28 cellular contexts compared by ENCODE assay signal in the genomic region with DNA sequence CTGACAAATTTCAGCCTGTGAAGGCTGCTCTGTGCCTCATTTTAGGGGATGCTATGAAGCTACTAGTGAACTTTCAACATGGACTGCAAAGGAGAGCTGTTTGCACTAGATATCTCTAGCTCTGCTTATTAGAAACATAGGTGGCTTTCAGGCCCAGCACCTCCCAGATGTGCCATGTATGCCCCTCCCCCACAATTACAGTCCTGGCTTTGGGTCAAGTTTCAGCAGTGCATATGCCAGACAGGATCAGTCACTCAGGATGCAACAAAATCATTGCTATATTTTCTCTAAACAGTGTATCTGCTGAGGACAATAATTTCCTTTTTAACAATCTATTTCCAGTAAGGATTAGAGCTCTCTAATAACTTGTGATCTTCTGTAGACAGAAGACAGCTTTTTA.
A peak's percentile ranks its signal among the peaks of the same experiment; 100 is the strongest.
DNase-seq lines count a peak whose midpoint lies in the region; ATAC-seq and TF ChIP-seq lines count a peak whose summit lies in the region.
"Had no signal": no experiment of that assay in that cellular context is flagged by ENCODE, and none has a peak within 500 bp of the region (broad histone marks: within the 10 kb centered on the region; RNA-seq: fewer than 3 reads in every experiment).

No MANE protein-coding gene starts in this region.

- H3K9me3 Mint-ChIP-seq in MCF 10A (ENCODE audit: unreplicated experiment) (no peaks in the 10 kb centered on the region), glutamatergic neuron (ENCODE audit: unreplicated experiment) (no peaks in the 10 kb centered on the region)
- peaks cover 0 to 6% (median 0%) of the 10 kb centered on the region in 11 donors for H3K9me3 Mint-ChIP-seq in naive thymus-derived CD4-positive, alpha-beta T cell
- H3K9me3 Mint-ChIP-seq: activated CD4-positive, alpha-beta memory T cell treated with anti-CD3 and anti-CD28 coated beads, Interleukin-2, amount 10 ng/mL, durations not matched to agents 7 days and 5 days; activated naive CD4-positive, alpha-beta T cell treated with anti-CD3 and anti-CD28 coated beads for 36 hours; stimulated activated naive CD8-positive, alpha-beta T cell treated with anti-CD3 and anti-CD28 coated beads, Interleukin-15, Interleukin-2, amounts not matched to agents 100 ng/mL and 50 ng/mL, for 24 hours had no signal

- in situ Hi-C loops in mammary epithelial cell (cut with MboI; ENCODE audit: low sequenced_read_pairs in 2 of 2): no loop called here

- dilution Hi-C loops in mammary epithelial cell (cut with HindIII; ENCODE audit: low sequenced_read_pairs): no loop called here

- intact Hi-C loops in MCF 10A (cut with micrococcal nuclease) (no loop called here), mammary epithelial cell (cut with micrococcal nuclease) (no loop called here)
- intact Hi-C loops in naive thymus-derived CD4-positive, alpha-beta T cell (cut with micrococcal nuclease): no loop called here

- no peaks in the 10 kb centered on the region for H3K9me3 ChIP-seq in mammary epithelial cell (replicated peaks; ENCODE audit: insufficient read depth, low read length)
- H3K9me3 ChIP-seq in naive thymus-derived CD4-positive, alpha-beta T cell (ENCODE audit: control insufficient read depth in 2 of 3, low read length in 3 of 3): no peaks in the 10 kb centered on the region
- H3K9me3 ChIP-seq: adrenal gland, prostate gland, right lobe of liver, spleen, testis had no signal

- H3K27ac Mint-ChIP-seq in MCF 10A (ENCODE audit: low read depth, unreplicated experiment) (no peak overlapping the region), glutamatergic neuron (ENCODE audit: unreplicated experiment) (no peak overlapping the region)
- no peak overlapping the region for H3K27ac Mint-ChIP-seq in naive thymus-derived CD4-positive, alpha-beta T cell
- H3K27ac Mint-ChIP-seq: activated CD4-positive, alpha-beta memory T cell treated with anti-CD3 and anti-CD28 coated beads, Interleukin-2, amount 10 ng/mL, durations not matched to agents 7 days and 5 days; activated naive CD4-positive, alpha-beta T cell treated with anti-CD3 and anti-CD28 coated beads for 36 hours; CD8-positive, alpha-beta memory T cell; naive thymus-derived CD8-positive, alpha-beta T cell; stimulated activated naive CD8-positive, alpha-beta T cell treated with anti-CD3 and anti-CD28 coated beads, Interleukin-15, Interleukin-2, amounts not matched to agents 100 ng/mL and 50 ng/mL, for 24 hours; T-helper 17 cell had no signal

- H3K4me1 ChIP-seq in mammary epithelial cell (ENCODE audit: insufficient read depth, low read length): no peaks in the 10 kb centered on the region
- no peaks in the 10 kb centered on the region for H3K4me1 ChIP-seq in naive thymus-derived CD4-positive, alpha-beta T cell (ENCODE audit: control insufficient read depth in 2 of 2, insufficient read depth in 2 of 2, low read length in 2 of 2)
- H3K4me1 ChIP-seq: adrenal gland, prostate gland, right lobe of liver, spleen, testis had no signal

- H3K79me2 ChIP-seq in mammary epithelial cell (ENCODE audit: insufficient read depth, low read length): no peaks in the 10 kb centered on the region

- no peaks in the 10 kb centered on the region for H3K27me3 ChIP-seq in mammary epithelial cell (ENCODE audit: insufficient read depth, low read length)
- no peaks in the 10 kb centered on the region for H3K27me3 ChIP-seq in naive thymus-derived CD4-positive, alpha-beta T cell (ENCODE audit: control insufficient read depth in 2 of 2, insufficient read depth in 2 of 2, low read length in 2 of 2)
- H3K27me3 ChIP-seq: right lobe of liver, spleen, testis had no signal

- no peaks in the 10 kb centered on the region for H4K20me1 ChIP-seq in mammary epithelial cell (ENCODE audit: insufficient read depth, low read length)

- POLR2A ChIA-PET in MCF 10A (lab: Yijun Ruan, JAX): no interaction called here
- POLR2A ChIA-PET in naive thymus-derived CD4-positive, alpha-beta T cell (lab: Charles Lee): no interaction called here

- TF ChIP-seq CTCF in MCF 10A (IDR thresholded peaks at IDR 0.05; ENCODE audit: unreplicated experiment): no peak
- TF ChIP-seq CTCF in mammary epithelial cell (conservative IDR thresholded peaks at IDR 0.05 in 1 of 2, IDR thresholded peaks at IDR 0.05 in 1 of 2; ENCODE audit: extremely low read depth in 1 of 2, insufficient read depth in 1 of 2, low read depth in 1 of 2, low read length in 2 of 2): no peak
- TF ChIP-seq CTCF in glutamatergic neuron (IDR thresholded peaks at IDR 0.05; ENCODE audit: partially characterized antibody, unreplicated experiment): no peak

- CTCF ChIA-PET in MCF 10A (lab: Yijun Ruan, JAX): interaction anchor here (1.0 kb wide), 1 partner anchor 46 kb away, joined by 5 read pairs; no protein-coding TSS in a partner anchor
- CTCF ChIA-PET in mammary epithelial cell (lab: Charles Lee; ENCODE audit: low non-redundant PET): no interaction called here
- CTCF ChIA-PET in naive thymus-derived CD4-positive, alpha-beta T cell (lab: Charles Lee): no interaction called here

- H3K4me3 Mint-ChIP-seq in MCF 10A (ENCODE audit: unreplicated experiment): no peak overlapping the region
- H3K4me3 Mint-ChIP-seq in glutamatergic neuron (ENCODE audit: unreplicated experiment): no peak overlapping the region
- H3K4me3 Mint-ChIP-seq in naive thymus-derived CD4-positive, alpha-beta T cell: no peak overlapping the region
- H3K4me3 Mint-ChIP-seq: activated CD4-positive, alpha-beta memory T cell treated with anti-CD3 and anti-CD28 coated beads, Interleukin-2, amount 10 ng/mL, durations not matched to agents 7 days and 5 days; activated naive CD4-positive, alpha-beta T cell treated with anti-CD3 and anti-CD28 coated beads for 36 hours; CD8-positive, alpha-beta memory T cell; central memory CD8-positive, alpha-beta T cell; naive thymus-derived CD8-positive, alpha-beta T cell; stimulated activated naive CD8-positive, alpha-beta T cell treated with anti-CD3 and anti-CD28 coated beads, Interleukin-15, Interleukin-2, amounts not matched to agents 100 ng/mL and 50 ng/mL, for 24 hours; T-helper 17 cell had no signal

- no peak overlapping the region for H3K27ac ChIP-seq in mammary epithelial cell (ENCODE audit: insufficient read depth, low read depth, low read length)
- no peak overlapping the region for H3K27ac ChIP-seq in naive thymus-derived CD4-positive, alpha-beta T cell (ENCODE audit: low read depth, low read length)
- H3K27ac ChIP-seq: adrenal gland, prostate gland, right lobe of liver, spleen, testis had no signal

- BruUV-seq in MCF 10A (replicated peaks; lab: Mats Ljungman, UMichigan) (no TSS peak), mammary epithelial cell (replicated peaks; lab: Mats Ljungman, UMichigan) (no TSS peak)

- H3K36me3 ChIP-seq in mammary epithelial cell (ENCODE audit: insufficient read depth, low read length): no peaks in the 10 kb centered on the region
- H3K36me3 ChIP-seq in naive thymus-derived CD4-positive, alpha-beta T cell (ENCODE audit: control insufficient read depth in 2 of 3, insufficient read depth in 3 of 3, low read length in 3 of 3): no peaks in the 10 kb centered on the region
- H3K36me3 ChIP-seq: adrenal gland, prostate gland, right lobe of liver, spleen had no signal

- no peak for ATAC-seq in left lobe of liver
- no peak for ATAC-seq in naive thymus-derived CD4-positive, alpha-beta T cell
- ATAC-seq: naive thymus-derived CD8-positive, alpha-beta T cell; right lobe of liver; T-helper 17 cell had no signal

- H3K4me3 ChIP-seq in mammary epithelial cell (replicated peaks in 1 of 3; ENCODE audit: insufficient read depth in 1 of 3, low read depth in 2 of 3, low read length in 3 of 3): no peak overlapping the region
- no peak overlapping the region for H3K4me3 ChIP-seq in naive thymus-derived CD4-positive, alpha-beta T cell (ENCODE audit: low read length)
- H3K4me3 ChIP-seq: adrenal gland, prostate gland, right lobe of liver, spleen, testis had no signal

- H3K36me3 Mint-ChIP-seq in MCF 10A (ENCODE audit: insufficient read depth, unreplicated experiment) (no peaks in the 10 kb centered on the region), glutamatergic neuron (ENCODE audit: unreplicated experiment) (no peaks in the 10 kb centered on the region)
- H3K36me3 Mint-ChIP-seq in naive thymus-derived CD4-positive, alpha-beta T cell: no peaks in the 10 kb centered on the region
- H3K36me3 Mint-ChIP-seq: CD8-positive, alpha-beta memory T cell; naive thymus-derived CD8-positive, alpha-beta T cell had no signal

- H2AFZ ChIP-seq in mammary epithelial cell (ENCODE audit: low read depth, low read length): no peak overlapping the region

- no peak overlapping the region for H3K9ac ChIP-seq in mammary epithelial cell (ENCODE audit: insufficient read depth, low read length)

- peaks cover 30% of the 10 kb centered on the region for H3K27me3 Mint-ChIP-seq in MCF 10A (ENCODE audit: insufficient read depth, unreplicated experiment)
- no peaks in the 10 kb centered on the region for H3K27me3 Mint-ChIP-seq in glutamatergic neuron (ENCODE audit: unreplicated experiment)
- H3K27me3 Mint-ChIP-seq in naive thymus-derived CD4-positive, alpha-beta T cell: no peaks in the 10 kb centered on the region
- H3K27me3 Mint-ChIP-seq: activated CD4-positive, alpha-beta memory T cell treated with anti-CD3 and anti-CD28 coated beads, Interleukin-2, amount 10 ng/mL, durations not matched to agents 7 days and 5 days; CD8-positive, alpha-beta memory T cell; central memory CD8-positive, alpha-beta T cell; stimulated activated naive CD8-positive, alpha-beta T cell treated with anti-CD3 and anti-CD28 coated beads, Interleukin-15, Interleukin-2, amounts not matched to agents 100 ng/mL and 50 ng/mL, for 24 hours; T-helper 17 cell had no signal

- DNase-seq in MCF 10A (ENCODE audit: unreplicated experiment) (peak; percentile 25), mammary epithelial cell (no peak), NCI-H524 treated with DMSO at 0.1 percent for 48 hours (lab: John Stamatoyannopoulos, UW) (peak; percentile 14), glutamatergic neuron (peak; percentile 20), left lobe of liver (ENCODE audit: low spot score) (no peak)
- no peak for DNase-seq in stimulated activated CD8-positive, alpha-beta memory T cell treated with anti-CD3 and anti-CD28 coated beads, Interleukin-4, amount 100 ng/mL, for 48 hours
- DNase-seq in naive thymus-derived CD4-positive, alpha-beta T cell: no peak
- DNase-seq: activated CD4-positive, alpha-beta memory T cell treated with anti-CD3 and anti-CD28 coated beads, Interleukin-2, amount 10 ng/mL, durations not matched to agents 7 days and 5 days; activated naive CD4-positive, alpha-beta T cell treated with anti-CD3 and anti-CD28 coated beads for 36 hours; adrenal gland; CD8-positive, alpha-beta memory T cell; GDM1; HCEC 1CT; head of caudate nucleus; Karpas-422; kidney; naive thymus-derived CD8-positive, alpha-beta T cell; NCI-H146; NCI-H226; nucleus accumbens; right lobe of liver; spleen; stimulated activated CD4-positive, alpha-beta T cell treated with anti-CD3 and anti-CD28 coated beads, Interleukin-2, amount 100 ng/mL, for 24 hours; T-helper 17 cell; testis had no signal

- peaks cover 7% of the 10 kb centered on the region for H3K4me1 Mint-ChIP-seq in MCF 10A (ENCODE audit: insufficient read depth, unreplicated experiment)
- peaks cover 7% of the 10 kb centered on the region for H3K4me1 Mint-ChIP-seq in glutamatergic neuron (ENCODE audit: low read depth, unreplicated experiment)
- H3K4me1 Mint-ChIP-seq in naive thymus-derived CD4-positive, alpha-beta T cell: no peaks in the 10 kb centered on the region
- H3K4me1 Mint-ChIP-seq: activated CD4-positive, alpha-beta memory T cell treated with anti-CD3 and anti-CD28 coated beads, Interleukin-2, amount 10 ng/mL, durations not matched to agents 7 days and 5 days; CD8-positive, alpha-beta memory T cell; central memory CD8-positive, alpha-beta T cell; naive thymus-derived CD8-positive, alpha-beta T cell; T-helper 17 cell had no signal

- no peak overlapping the region for H3K4me2 ChIP-seq in mammary epithelial cell (ENCODE audit: insufficient read depth, low read depth, low read length)

Comparison
In these comparisons a context has a peak if more than half of its experiments do, and no peak if none do; other contexts are left out.
1. DNase-seq: peak in MCF 10A (single experiment), NCI-H524 treated with DMSO at 0.1 percent for 48 hours (single experiment) and glutamatergic neuron (single experiment); none in mammary epithelial cell (single experiment), left lobe of liver (single experiment), stimulated activated CD8-positive, alpha-beta memory T cell treated with anti-CD3 and anti-CD28 coated beads, Interleukin-4, amount 100 ng/mL, for 48 hours (single experiment) and naive thymus-derived CD4-positive, alpha-beta T cell (0 of 9).